Comparison of ENCODE assay signal across 9 cellular contexts in the genomic region with DNA sequence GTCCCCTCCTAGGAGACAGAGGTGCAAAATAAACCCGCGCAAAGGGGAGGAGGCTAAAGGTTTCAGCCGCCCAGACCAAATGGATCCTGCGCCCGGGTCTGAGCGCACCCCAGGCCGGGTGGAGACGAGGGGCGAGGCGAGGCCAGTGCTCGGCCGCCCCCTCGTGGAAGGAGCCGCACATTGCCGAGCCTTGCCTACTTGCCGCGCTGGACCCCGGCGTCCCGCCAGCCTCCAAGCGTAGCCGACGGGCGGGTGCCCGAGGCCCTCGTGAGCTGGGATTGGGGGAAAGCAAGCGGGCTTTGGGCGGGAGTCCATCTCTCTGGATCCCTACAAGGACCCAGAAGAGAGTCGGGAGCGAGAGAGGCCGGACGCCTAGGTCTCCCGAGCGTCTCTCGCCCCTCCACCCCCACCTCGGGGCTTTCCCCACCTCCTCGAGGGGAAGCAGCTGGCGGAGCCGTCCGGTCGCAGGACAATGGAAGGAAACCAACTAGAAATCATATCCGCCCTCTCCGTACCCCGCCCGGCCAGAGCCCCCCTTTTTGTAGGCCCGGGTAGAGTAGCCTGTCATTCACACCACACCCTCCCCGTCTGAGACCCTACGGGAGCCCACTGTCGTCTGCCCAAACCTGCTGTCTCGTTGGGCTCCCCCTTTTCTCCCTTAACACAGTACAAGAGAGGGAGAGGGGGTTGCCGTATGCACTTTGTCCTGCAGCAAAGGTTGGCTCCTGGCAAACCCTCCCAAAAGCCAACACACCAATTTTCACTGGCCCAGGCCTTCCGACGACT. TPM values are rescaled to one million over a fixed set of nuclear protein-coding genes. Genes with fewer than 3 reads are reported as not detected.
A peak's percentile ranks its signal among the peaks of the same experiment; 100 is the strongest.
DNase-seq lines count a peak whose midpoint lies in the region; FAIRE-seq and TF ChIP-seq lines count a peak whose summit lies in the region.
"Had no signal": no experiment of that assay in that cellular context is flagged by ENCODE, and none has a peak within 500 bp of the region (broad histone marks: within the 10 kb centered on the region; RNA-seq: fewer than 3 reads in every experiment).

No MANE protein-coding gene starts in this region.

- H3K4me1 ChIP-seq in HEK293 (ENCODE audit: control insufficient read depth, insufficient read depth, low read length) (peaks cover 3% of the 10 kb centered on the region; the same call in 1 of the 2 replicates), keratinocyte (ENCODE audit: control insufficient read depth, extremely low read depth, insufficient read depth, low read length) (peaks cover 2% of the 10 kb centered on the region)

- no peak overlapping the region for H3K9ac ChIP-seq in keratinocyte (ENCODE audit: control insufficient read depth, extremely low read depth, insufficient read depth, low read length)

- H3K36me3 ChIP-seq in HEK293 (ENCODE audit: control insufficient read depth in 2 of 2, insufficient read depth in 1 of 2, low read length in 2 of 2) (peaks cover 0 to 5% of the 10 kb centered on the region in 2 experiments; a peak in 1 of 3 replicates), WERI-Rb-1 (no peaks in the 10 kb centered on the region; the same call in none of the 2 replicates), keratinocyte (ENCODE audit: control insufficient read depth in 2 of 2, extremely low read depth in 1 of 2, insufficient read depth in 2 of 2, low read length in 2 of 2) (peaks cover 0 to under 1% of the 10 kb centered on the region in 2 experiments)

- no peaks in the 10 kb centered on the region for H3K9me3 ChIP-seq in HEK293 (ENCODE audit: control insufficient read depth, insufficient read depth, low read depth, low read length)
- H3K9me3 ChIP-seq in WERI-Rb-1 (ENCODE audit: severe bottlenecking): no peaks in the 10 kb centered on the region
- H3K9me3 ChIP-seq in keratinocyte (ENCODE audit: control insufficient read depth, low read depth, low read length): no peaks in the 10 kb centered on the region

- no peaks in the 10 kb centered on the region for H3K79me2 ChIP-seq in keratinocyte (ENCODE audit: control insufficient read depth, insufficient read depth, low read length)

- peak; percentile 25 for DNase-seq in GF-D8 (lab: John Stamatoyannopoulos, UW)
- peak; percentile 62 for DNase-seq in NCI-H1105 treated with DMSO at 0.1 percent for 48 hours (lab: John Stamatoyannopoulos, UW)
- peak; percentile 80 for DNase-seq in WERI-Rb-1
- peak; percentile 73 to 74 for DNase-seq in cardiac fibroblast (ENCODE audit: low read depth in 2 of 2)
- no peak for DNase-seq in keratinocyte (ENCODE audit: low read depth, low spot score)
- peak; percentile 87 for DNase-seq in stimulated activated CD4-positive, alpha-beta T cell treated with anti-CD3 and anti-CD28 coated beads, Interleukin-15, amount 100 ng/mL, for 24 hours
- DNase-seq in H4 (ENCODE audit: low spot score): no peak

- peak overlapping the region; percentile 23 for H3K4me2 ChIP-seq in keratinocyte (ENCODE audit: control insufficient read depth, extremely low read depth, insufficient read depth, low read depth, low read length)

- H2AFZ ChIP-seq in keratinocyte (ENCODE audit: control insufficient read depth, low read length): peak overlapping the region; percentile 68

- POLR2A ChIA-PET in HEK293 (lab: Yijun Ruan, JAX): interaction anchor here (0.6 to 1.6 kb wide), 3 partner anchors 13 to 196 kb away, joined by 3 to 5 read pairs (median 5); partner anchors contain the start of gene SLC16A13

- H3K27ac ChIP-seq in HEK293 (ENCODE audit: extremely low read depth, low read depth, low read length) (no peak overlapping the region), WERI-Rb-1 (peak overlapping the region; percentile 60), keratinocyte (ENCODE audit: control insufficient read depth, insufficient read depth, low read length) (no peak overlapping the region)

- H3K27me3 ChIP-seq in WERI-Rb-1 (ENCODE audit: insufficient read depth, low read depth, severe bottlenecking) (no peaks in the 10 kb centered on the region), keratinocyte (ENCODE audit: control insufficient read depth, extremely low read depth, insufficient read depth, low read length) (peaks cover 12% of the 10 kb centered on the region)

- no peak overlapping the region for H3K4me3 ChIP-seq in HEK293 (ENCODE audit: low read depth, low read length)
- peak overlapping the region; percentile 46 for H3K4me3 ChIP-seq in WERI-Rb-1 (ENCODE audit: low read depth, low read length)
- peak overlapping the region; percentile 14 to 43 for H3K4me3 ChIP-seq in cardiac fibroblast (replicated peaks in 1 of 2; ENCODE audit: low read depth in 2 of 2, low read length in 2 of 2)
- peak overlapping the region in 1 of 3 experiments; percentile 23 for H3K4me3 ChIP-seq in keratinocyte (ENCODE audit: control insufficient read depth in 2 of 3, extremely low read depth in 1 of 3, insufficient read depth in 2 of 3, low read depth in 1 of 3, low read length in 3 of 3)

- dilution Hi-C loops in keratinocyte (cut with MboI; ENCODE audit: extremely low pct_ligation_motif_present, low sequenced_read_pairs): no loop called here

- no peak for FAIRE-seq in keratinocyte (lab: Jason Lieb, UNC)

- H3K9me1 ChIP-seq in keratinocyte (ENCODE audit: control insufficient read depth, extremely low read depth, insufficient read depth, low read length): no peaks in the 10 kb centered on the region

- no peaks in the 10 kb centered on the region for H4K20me1 ChIP-seq in keratinocyte (ENCODE audit: control insufficient read depth, extremely low read depth, insufficient read depth, low read length)

- peak; percentile 90 for TF ChIP-seq CTCF in HEK293 (tag by site-specific recombination; IDR thresholded peaks at IDR 0.05)
- TF ChIP-seq CTCF in WERI-Rb-1 (IDR thresholded peaks at IDR 0.05; ENCODE audit: low read depth, low read length): peak; percentile 94
- TF ChIP-seq CTCF in cardiac fibroblast (IDR thresholded peaks at IDR 0.05; ENCODE audit: low read depth, low read length): peak; percentile 89
- TF ChIP-seq CTCF in keratinocyte (optimal IDR thresholded peaks at IDR 0.05 in 1 of 3, IDR thresholded peaks at IDR 0.05 in 1 of 3, conservative IDR thresholded peaks at IDR 0.05 in 1 of 3; ENCODE audit: extremely low read depth in 1 of 3, insufficient read depth in 2 of 3, low read length in 3 of 3): peak; percentile 73 to 98 (median 95)

- CTCF ChIA-PET in HEK293 (lab: Yijun Ruan, JAX): interaction anchor here (0.6 to 3.1 kb wide), 38 partner anchors 10 to 1490 kb away, joined by 3 to 35 read pairs (median 5); partner anchors contain the start of genes CLEC10A, RNASEK and SLC16A13

TF ChIP-seq in HEK293, 187 proteins besides CTCF, POLR2A, EP300 and RAD21 (continues in another document):
- 0 out of 2 replicates have a peak, but pooled peaks have one; percentile 17 for TF ChIP-seq KLF7 (tag by site-specific recombination; IDR thresholded peaks at IDR 0.05; ENCODE audit: borderline replicate concordance)

RNA-seq across cellular contexts. Expression of gene BCL6B, which starts 0.7 kb away (rescaled TPM):
- polyA plus RNA-seq in keratinocyte: not detected in 3 replicates
- polyA plus RNA-seq in keratinocyte (2011; ENCODE audit: low read depth): 0.17 TPM
- not detected in 2 replicates for polyA plus RNA-seq in keratinocyte (2011; cell fraction: cytosol; rRNA removed)
- polyA plus RNA-seq in keratinocyte (2011; cell fraction: nucleus; rRNA removed): not detected in 2 replicates
- 0.13 TPM in 1 of 2 replicates, not detected in the other for polyA plus RNA-seq in keratinocyte (2012; ENCODE audit: low replicate concordance)
- not detected in 3 replicates for polyA minus RNA-seq in keratinocyte
- not detected for polyA minus RNA-seq in keratinocyte (2011; cell fraction: cytosol; rRNA and poly(A)+ RNA removed)
- not detected in 2 replicates for polyA minus RNA-seq in keratinocyte (2011; cell fraction: nucleus; rRNA and poly(A)+ RNA removed)
- not detected in 2 replicates for total RNA-seq in H4 (2014; rRNA removed; shearing (Covaris generic))

RNA-seq across cellular contexts. Expression of gene RNASEK, which starts 9.8 kb away (rescaled TPM):
- polyA plus RNA-seq in keratinocyte: 87.0 to 267 TPM (median 99.7 TPM) in 3 replicates
- polyA plus RNA-seq in keratinocyte (2011; ENCODE audit: low read depth): 43.9 TPM
- polyA plus RNA-seq in keratinocyte (2011; cell fraction: cytosol; rRNA removed): 161 and 215 TPM in 2 replicates
- polyA plus RNA-seq in keratinocyte (2011; cell fraction: nucleus; rRNA removed): 74.7 and 90.0 TPM in 2 replicates
- polyA plus RNA-seq in keratinocyte (2012; ENCODE audit: low replicate concordance): 396 and 610 TPM in 2 replicates
- 51.4 to 165 TPM (median 70.6 TPM) in 3 replicates for polyA minus RNA-seq in keratinocyte
- polyA minus RNA-seq in keratinocyte (2011; cell fraction: cytosol; rRNA and poly(A)+ RNA removed): 175 TPM
- polyA minus RNA-seq in keratinocyte (2011; cell fraction: nucleus; rRNA and poly(A)+ RNA removed): 60.8 and 61.2 TPM in 2 replicates
- 166 and 188 TPM in 2 replicates for total RNA-seq in H4 (2014; rRNA removed; shearing (Covaris generic))

RNA-seq across cellular contexts. Expression of gene SLC16A13, which starts 13.6 kb away (rescaled TPM):
- 2.2 to 6.9 TPM (median 2.7 TPM) in 3 replicates for polyA plus RNA-seq in keratinocyte
- polyA plus RNA-seq in keratinocyte (2011; ENCODE audit: low read depth): 1.8 TPM
- 1.7 and 2.5 TPM in 2 replicates for polyA plus RNA-seq in keratinocyte (2011; cell fraction: cytosol; rRNA removed)
- 10.5 and 11.0 TPM in 2 replicates for polyA plus RNA-seq in keratinocyte (2011; cell fraction: nucleus; rRNA removed)
- 5.0 and 7.4 TPM in 2 replicates for polyA plus RNA-seq in keratinocyte (2012; ENCODE audit: low replicate concordance)
- polyA minus RNA-seq in keratinocyte: 3.6 to 19.2 TPM (median 4.0 TPM) in 3 replicates
- 3.3 TPM for polyA minus RNA-seq in keratinocyte (2011; cell fraction: cytosol; rRNA and poly(A)+ RNA removed)
- 6.5 and 9.2 TPM in 2 replicates for polyA minus RNA-seq in keratinocyte (2011; cell fraction: nucleus; rRNA and poly(A)+ RNA removed)
- 0.77 TPM in 1 of 2 replicates, not detected in the other for total RNA-seq in H4 (2014; rRNA removed; shearing (Covaris generic))

RNA-seq across cellular contexts. Expression of gene SLC16A11, which starts 21.7 kb away (rescaled TPM):
- polyA plus RNA-seq in keratinocyte: 0.09 TPM in 1 of 3 replicates, not detected in the others
- polyA plus RNA-seq in keratinocyte (2011; ENCODE audit: low read depth): not detected
- not detected in 2 replicates for polyA plus RNA-seq in keratinocyte (2011; cell fraction: cytosol; rRNA removed)
- not detected in 2 replicates for polyA plus RNA-seq in keratinocyte (2011; cell fraction: nucleus; rRNA removed)
- 0.21 and 0.23 TPM in 2 replicates for polyA plus RNA-seq in keratinocyte (2012; ENCODE audit: low replicate concordance)
- not detected in 3 replicates for polyA minus RNA-seq in keratinocyte
- polyA minus RNA-seq in keratinocyte (2011; cell fraction: cytosol; rRNA and poly(A)+ RNA removed): not detected
- polyA minus RNA-seq in keratinocyte (2011; cell fraction: nucleus; rRNA and poly(A)+ RNA removed): not detected in 2 replicates
- total RNA-seq in H4 (2014; rRNA removed; shearing (Covaris generic)): not detected in 2 replicates
- total RNA-seq: urinary bladder had no signal

RNA-seq across cellular contexts. Expression of gene ALOX12, which starts 26.3 kb away (rescaled TPM):
- polyA plus RNA-seq in keratinocyte: 0.19 to 0.35 TPM (median 0.22 TPM) in 3 replicates
- not detected for polyA plus RNA-seq in keratinocyte (2011; ENCODE audit: low read depth)
- polyA plus RNA-seq in keratinocyte (2011; cell fraction: cytosol; rRNA removed): 0.18 and 0.22 TPM in 2 replicates
- polyA plus RNA-seq in keratinocyte (2011; cell fraction: nucleus; rRNA removed): 0.20 and 0.33 TPM in 2 replicates
- polyA plus RNA-seq in keratinocyte (2012; ENCODE audit: low replicate concordance): 0.41 and 0.85 TPM in 2 replicates
- polyA minus RNA-seq in keratinocyte: 0.13 to 0.20 TPM in 2 of 3 replicates, not detected in the other
- not detected for polyA minus RNA-seq in keratinocyte (2011; cell fraction: cytosol; rRNA and poly(A)+ RNA removed)
- not detected in 2 replicates for polyA minus RNA-seq in keratinocyte (2011; cell fraction: nucleus; rRNA and poly(A)+ RNA removed)
- not detected in 2 replicates for total RNA-seq in H4 (2014; rRNA removed; shearing (Covaris generic))
- total RNA-seq: urinary bladder had no signal

Comparison
In these comparisons a context has a peak if more than half of its experiments do, and no peak if none do; other contexts are left out.
1. DNase-seq: peak in GF-D8 (single experiment), NCI-H1105 treated with DMSO at 0.1 percent for 48 hours (single experiment), WERI-Rb-1 (single experiment), cardiac fibroblast (2 of 2) and stimulated activated CD4-positive, alpha-beta T cell treated with anti-CD3 and anti-CD28 coated beads, Interleukin-15, amount 100 ng/mL, for 24 hours (single experiment); none in keratinocyte (single experiment) and H4 (single experiment).
2. Peak in every context shown above with its lines, with median percentiles within 50 percentile points of each other: CTCF ChIP-seq.